1 cellular context compared by ENCODE assay signal in the genomic region with DNA sequence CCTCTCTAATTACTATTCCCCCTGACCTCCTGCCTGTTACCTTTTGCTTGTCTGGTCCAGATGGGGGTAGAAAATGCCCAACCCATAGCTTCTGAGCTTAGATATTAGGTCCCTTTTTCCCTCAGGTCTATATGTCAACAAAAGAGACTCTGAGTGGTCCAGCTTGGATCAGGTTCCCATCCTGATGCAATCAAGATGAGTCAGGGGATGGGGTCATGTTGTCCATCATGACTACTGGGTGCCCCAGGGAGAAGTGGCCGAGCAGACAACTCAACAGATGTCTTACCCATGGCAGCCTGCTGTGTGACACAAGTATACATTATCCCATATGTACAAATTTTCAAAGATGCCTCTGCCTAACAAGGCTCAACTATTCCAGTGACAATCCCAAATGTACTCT.
A peak's percentile ranks its signal among the peaks of the same experiment; 100 is the strongest.
TF ChIP-seq lines count a peak whose summit lies in the region.

No MANE protein-coding gene starts in this region.

TF ChIP-seq in HepG2, 621 proteins besides CTCF, POLR2A, EP300 and RAD21 (continues in another document):
- TF ChIP-seq, protein P1, sequence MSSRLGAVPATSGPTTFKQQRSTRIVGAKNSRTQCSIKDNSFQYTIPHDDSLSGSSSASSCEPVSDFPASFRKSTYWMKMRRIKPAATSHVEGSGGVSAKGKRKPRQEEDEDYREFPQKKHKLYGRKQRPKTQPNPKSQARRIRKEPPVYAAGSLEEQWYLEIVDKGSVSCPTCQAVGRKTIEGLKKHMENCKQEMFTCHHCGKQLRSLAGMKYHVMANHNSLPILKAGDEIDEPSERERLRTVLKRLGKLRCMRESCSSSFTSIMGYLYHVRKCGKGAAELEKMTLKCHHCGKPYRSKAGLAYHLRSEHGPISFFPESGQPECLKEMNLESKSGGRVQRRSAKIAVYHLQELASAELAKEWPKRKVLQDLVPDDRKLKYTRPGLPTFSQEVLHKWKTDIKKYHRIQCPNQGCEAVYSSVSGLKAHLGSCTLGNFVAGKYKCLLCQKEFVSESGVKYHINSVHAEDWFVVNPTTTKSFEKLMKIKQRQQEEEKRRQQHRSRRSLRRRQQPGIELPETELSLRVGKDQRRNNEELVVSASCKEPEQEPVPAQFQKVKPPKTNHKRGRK (CRISPR knock-in tag; IDR thresholded peaks at IDR 0.05): no peak
- TF ChIP-seq SIX4 (CRISPR knock-in tag; IDR thresholded peaks at IDR 0.05) (peak; percentile 71; the same call in 1 of the 2 replicates), CEBPG (CRISPR knock-in tag; IDR thresholded peaks at IDR 0.05) (peak; percentile 66), KDM1A (CRISPR knock-in tag; IDR thresholded peaks at IDR 0.05) (peak; percentile 48; the same call in 1 of the 2 replicates), CREM (IDR thresholded peaks at IDR 0.05) (no peak), CREM (CRISPR knock-in tag; IDR thresholded peaks at IDR 0.05) (no peak), FIP1L1 (IDR thresholded peaks at IDR 0.05; ENCODE audit: borderline replicate concordance, insufficient read depth, low read depth, low read length) (no peak), CEBPB (IDR thresholded peaks at IDR 0.05; ENCODE audit: borderline replicate concordance, low read depth, low read length) (peak; percentile 83; the same call in 1 of the 2 replicates), RFX3 (CRISPR knock-in tag; IDR thresholded peaks at IDR 0.05) (no peak), FOSL2 (CRISPR knock-in tag; IDR thresholded peaks at IDR 0.05) (peak; percentile 96), FOSL1 (CRISPR knock-in tag; IDR thresholded peaks at IDR 0.05; ENCODE audit: borderline replicate concordance) (peak; percentile 16; the same call in 1 of the 2 replicates), SIX1 (CRISPR knock-in tag; IDR thresholded peaks at IDR 0.05; ENCODE audit: borderline replicate concordance) (peak; percentile 93), TARDBP (CRISPR knock-in tag; IDR thresholded peaks at IDR 0.05) (no peak), ZNF564 (CRISPR knock-in tag; IDR thresholded peaks at IDR 0.05) (no peak), ZBTB3 (CRISPR knock-in tag; IDR thresholded peaks at IDR 0.05; ENCODE audit: borderline replicate concordance, low read depth) (no peak), ZSCAN20 (CRISPR knock-in tag; IDR thresholded peaks at IDR 0.05; ENCODE audit: borderline replicate concordance) (no peak), FOXA3 (CRISPR knock-in tag; IDR thresholded peaks at IDR 0.05) (0 out of 2 replicates have a peak, but pooled peaks have one; percentile 7), U2AF1 (optimal IDR thresholded peaks at IDR 0.05; ENCODE audit: low read depth, low read length) (no peak)
- TF ChIP-seq, protein P2, sequence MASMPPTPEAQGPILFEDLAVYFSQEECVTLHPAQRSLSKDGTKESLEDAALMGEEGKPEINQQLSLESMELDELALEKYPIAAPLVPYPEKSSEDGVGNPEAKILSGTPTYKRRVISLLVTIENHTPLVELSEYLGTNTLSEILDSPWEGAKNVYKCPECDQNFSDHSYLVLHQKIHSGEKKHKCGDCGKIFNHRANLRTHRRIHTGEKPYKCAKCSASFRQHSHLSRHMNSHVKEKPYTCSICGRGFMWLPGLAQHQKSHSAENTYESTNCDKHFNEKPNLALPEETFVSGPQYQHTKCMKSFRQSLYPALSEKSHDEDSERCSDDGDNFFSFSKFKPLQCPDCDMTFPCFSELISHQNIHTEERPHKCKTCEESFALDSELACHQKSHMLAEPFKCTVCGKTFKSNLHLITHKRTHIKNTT (CRISPR knock-in tag; IDR thresholded peaks at IDR 0.05): no peak
- TF ChIP-seq, protein P3, sequence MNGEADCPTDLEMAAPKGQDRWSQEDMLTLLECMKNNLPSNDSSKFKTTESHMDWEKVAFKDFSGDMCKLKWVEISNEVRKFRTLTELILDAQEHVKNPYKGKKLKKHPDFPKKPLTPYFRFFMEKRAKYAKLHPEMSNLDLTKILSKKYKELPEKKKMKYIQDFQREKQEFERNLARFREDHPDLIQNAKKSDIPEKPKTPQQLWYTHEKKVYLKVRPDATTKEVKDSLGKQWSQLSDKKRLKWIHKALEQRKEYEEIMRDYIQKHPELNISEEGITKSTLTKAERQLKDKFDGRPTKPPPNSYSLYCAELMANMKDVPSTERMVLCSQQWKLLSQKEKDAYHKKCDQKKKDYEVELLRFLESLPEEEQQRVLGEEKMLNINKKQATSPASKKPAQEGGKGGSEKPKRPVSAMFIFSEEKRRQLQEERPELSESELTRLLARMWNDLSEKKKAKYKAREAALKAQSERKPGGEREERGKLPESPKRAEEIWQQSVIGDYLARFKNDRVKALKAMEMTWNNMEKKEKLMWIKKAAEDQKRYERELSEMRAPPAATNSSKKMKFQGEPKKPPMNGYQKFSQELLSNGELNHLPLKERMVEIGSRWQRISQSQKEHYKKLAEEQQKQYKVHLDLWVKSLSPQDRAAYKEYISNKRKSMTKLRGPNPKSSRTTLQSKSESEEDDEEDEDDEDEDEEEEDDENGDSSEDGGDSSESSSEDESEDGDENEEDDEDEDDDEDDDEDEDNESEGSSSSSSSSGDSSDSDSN (CRISPR knock-in tag; IDR thresholded peaks at IDR 0.05): no peak
- TF ChIP-seq, protein P4, sequence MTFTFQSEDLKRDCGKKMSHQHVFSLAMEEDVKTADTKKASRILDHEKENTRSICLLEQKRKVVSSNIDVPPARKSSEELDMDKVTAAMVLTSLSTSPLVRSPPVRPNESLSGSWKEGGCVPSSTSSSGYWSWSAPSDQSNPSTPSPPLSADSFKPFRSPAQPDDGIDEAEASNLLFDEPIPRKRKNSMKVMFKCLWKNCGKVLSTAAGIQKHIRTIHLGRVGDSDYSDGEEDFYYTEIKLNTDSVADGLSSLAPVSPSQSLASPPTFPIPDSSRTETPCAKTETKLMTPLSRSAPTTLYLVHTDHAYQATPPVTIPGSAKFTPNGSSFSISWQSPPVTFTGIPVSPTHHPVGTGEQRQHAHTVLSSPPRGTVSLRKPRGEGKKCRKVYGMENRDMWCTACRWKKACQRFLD (CRISPR knock-in tag; IDR thresholded peaks at IDR 0.05; ENCODE audit: borderline replicate concordance): no peak
- TF ChIP-seq, protein P5, sequence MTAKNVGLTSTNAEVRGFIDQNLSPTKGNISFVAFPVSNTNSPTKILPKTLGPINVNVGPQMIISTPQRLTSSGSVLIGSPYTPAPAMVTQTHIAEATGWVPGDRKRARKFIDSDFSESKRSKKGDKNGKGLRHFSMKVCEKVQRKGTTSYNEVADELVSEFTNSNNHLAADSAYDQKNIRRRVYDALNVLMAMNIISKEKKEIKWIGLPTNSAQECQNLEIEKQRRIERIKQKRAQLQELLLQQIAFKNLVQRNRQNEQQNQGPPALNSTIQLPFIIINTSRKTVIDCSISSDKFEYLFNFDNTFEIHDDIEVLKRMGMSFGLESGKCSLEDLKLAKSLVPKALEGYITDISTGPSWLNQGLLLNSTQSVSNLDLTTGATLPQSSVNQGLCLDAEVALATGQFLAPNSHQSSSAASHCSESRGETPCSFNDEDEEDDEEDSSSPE (CRISPR knock-in tag; IDR thresholded peaks at IDR 0.05): no peak
- TF ChIP-seq, protein P6, sequence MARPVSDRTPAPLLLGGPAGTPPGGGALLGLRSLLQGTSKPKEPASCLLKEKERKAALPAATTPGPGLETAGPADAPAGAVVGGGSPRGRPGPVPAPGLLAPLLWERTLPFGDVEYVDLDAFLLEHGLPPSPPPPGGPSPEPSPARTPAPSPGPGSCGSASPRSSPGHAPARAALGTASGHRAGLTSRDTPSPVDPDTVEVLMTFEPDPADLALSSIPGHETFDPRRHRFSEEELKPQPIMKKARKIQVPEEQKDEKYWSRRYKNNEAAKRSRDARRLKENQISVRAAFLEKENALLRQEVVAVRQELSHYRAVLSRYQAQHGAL (CRISPR knock-in tag; IDR thresholded peaks at IDR 0.05; ENCODE audit: not compliant biosample characterization): no peak
- TF ChIP-seq, protein P7, sequence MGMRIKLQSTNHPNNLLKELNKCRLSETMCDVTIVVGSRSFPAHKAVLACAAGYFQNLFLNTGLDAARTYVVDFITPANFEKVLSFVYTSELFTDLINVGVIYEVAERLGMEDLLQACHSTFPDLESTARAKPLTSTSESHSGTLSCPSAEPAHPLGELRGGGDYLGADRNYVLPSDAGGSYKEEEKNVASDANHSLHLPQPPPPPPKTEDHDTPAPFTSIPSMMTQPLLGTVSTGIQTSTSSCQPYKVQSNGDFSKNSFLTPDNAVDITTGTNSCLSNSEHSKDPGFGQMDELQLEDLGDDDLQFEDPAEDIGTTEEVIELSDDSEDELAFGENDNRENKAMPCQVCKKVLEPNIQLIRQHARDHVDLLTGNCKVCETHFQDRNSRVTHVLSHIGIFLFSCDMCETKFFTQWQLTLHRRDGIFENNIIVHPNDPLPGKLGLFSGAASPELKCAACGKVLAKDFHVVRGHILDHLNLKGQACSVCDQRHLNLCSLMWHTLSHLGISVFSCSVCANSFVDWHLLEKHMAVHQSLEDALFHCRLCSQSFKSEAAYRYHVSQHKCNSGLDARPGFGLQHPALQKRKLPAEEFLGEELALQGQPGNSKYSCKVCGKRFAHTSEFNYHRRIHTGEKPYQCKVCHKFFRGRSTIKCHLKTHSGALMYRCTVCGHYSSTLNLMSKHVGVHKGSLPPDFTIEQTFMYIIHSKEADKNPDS (CRISPR knock-in tag; IDR thresholded peaks at IDR 0.05): no peak
- TF ChIP-seq, protein P8, sequence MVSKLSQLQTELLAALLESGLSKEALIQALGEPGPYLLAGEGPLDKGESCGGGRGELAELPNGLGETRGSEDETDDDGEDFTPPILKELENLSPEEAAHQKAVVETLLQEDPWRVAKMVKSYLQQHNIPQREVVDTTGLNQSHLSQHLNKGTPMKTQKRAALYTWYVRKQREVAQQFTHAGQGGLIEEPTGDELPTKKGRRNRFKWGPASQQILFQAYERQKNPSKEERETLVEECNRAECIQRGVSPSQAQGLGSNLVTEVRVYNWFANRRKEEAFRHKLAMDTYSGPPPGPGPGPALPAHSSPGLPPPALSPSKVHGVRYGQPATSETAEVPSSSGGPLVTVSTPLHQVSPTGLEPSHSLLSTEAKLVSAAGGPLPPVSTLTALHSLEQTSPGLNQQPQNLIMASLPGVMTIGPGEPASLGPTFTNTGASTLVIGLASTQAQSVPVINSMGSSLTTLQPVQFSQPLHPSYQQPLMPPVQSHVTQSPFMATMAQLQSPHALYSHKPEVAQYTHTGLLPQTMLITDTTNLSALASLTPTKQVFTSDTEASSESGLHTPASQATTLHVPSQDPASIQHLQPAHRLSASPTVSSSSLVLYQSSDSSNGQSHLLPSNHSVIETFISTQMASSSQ (IDR thresholded peaks at IDR 0.05; ENCODE audit: low read depth): no peak
- TF ChIP-seq, protein P8 (CRISPR knock-in tag; IDR thresholded peaks at IDR 0.05; ENCODE audit: borderline replicate concordance): no peak
- TF ChIP-seq, protein P9, sequence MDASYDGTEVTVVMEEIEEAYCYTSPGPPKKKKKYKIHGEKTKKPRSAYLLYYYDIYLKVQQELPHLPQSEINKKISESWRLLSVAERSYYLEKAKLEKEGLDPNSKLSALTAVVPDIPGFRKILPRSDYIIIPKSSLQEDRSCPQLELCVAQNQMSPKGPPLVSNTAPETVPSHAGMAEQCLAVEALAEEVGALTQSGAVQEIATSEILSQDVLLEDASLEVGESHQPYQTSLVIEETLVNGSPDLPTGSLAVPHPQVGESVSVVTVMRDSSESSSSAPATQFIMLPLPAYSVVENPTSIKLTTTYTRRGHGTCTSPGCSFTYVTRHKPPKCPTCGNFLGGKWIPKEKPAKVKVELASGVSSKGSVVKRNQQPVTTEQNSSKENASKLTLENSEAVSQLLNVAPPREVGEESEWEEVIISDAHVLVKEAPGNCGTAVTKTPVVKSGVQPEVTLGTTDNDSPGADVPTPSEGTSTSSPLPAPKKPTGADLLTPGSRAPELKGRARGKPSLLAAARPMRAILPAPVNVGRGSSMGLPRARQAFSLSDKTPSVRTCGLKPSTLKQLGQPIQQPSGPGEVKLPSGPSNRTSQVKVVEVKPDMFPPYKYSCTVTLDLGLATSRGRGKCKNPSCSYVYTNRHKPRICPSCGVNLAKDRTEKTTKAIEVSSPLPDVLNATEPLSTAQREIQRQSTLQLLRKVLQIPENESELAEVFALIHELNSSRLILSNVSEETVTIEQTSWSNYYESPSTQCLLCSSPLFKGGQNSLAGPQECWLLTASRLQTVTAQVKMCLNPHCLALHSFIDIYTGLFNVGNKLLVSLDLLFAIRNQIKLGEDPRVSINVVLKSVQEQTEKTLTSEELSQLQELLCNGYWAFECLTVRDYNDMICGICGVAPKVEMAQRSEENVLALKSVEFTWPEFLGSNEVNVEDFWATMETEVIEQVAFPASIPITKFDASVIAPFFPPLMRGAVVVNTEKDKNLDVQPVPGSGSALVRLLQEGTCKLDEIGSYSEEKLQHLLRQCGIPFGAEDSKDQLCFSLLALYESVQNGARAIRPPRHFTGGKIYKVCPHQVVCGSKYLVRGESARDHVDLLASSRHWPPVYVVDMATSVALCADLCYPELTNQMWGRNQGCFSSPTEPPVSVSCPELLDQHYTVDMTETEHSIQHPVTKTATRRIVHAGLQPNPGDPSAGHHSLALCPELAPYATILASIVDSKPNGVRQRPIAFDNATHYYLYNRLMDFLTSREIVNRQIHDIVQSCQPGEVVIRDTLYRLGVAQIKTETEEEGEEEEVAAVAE (CRISPR knock-in tag; IDR thresholded peaks at IDR 0.05; ENCODE audit: borderline replicate concordance): peak; percentile 95
- TF ChIP-seq, protein P10, sequence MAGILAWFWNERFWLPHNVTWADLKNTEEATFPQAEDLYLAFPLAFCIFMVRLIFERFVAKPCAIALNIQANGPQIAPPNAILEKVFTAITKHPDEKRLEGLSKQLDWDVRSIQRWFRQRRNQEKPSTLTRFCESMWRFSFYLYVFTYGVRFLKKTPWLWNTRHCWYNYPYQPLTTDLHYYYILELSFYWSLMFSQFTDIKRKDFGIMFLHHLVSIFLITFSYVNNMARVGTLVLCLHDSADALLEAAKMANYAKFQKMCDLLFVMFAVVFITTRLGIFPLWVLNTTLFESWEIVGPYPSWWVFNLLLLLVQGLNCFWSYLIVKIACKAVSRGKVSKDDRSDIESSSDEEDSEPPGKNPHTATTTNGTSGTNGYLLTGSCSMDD (CRISPR knock-in tag; IDR thresholded peaks at IDR 0.05): no peak
- TF ChIP-seq, protein P11, sequence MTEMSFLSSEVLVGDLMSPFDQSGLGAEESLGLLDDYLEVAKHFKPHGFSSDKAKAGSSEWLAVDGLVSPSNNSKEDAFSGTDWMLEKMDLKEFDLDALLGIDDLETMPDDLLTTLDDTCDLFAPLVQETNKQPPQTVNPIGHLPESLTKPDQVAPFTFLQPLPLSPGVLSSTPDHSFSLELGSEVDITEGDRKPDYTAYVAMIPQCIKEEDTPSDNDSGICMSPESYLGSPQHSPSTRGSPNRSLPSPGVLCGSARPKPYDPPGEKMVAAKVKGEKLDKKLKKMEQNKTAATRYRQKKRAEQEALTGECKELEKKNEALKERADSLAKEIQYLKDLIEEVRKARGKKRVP (CRISPR knock-in tag; IDR thresholded peaks at IDR 0.05): peak in 1 of 2 experiments; percentile 92; a peak in 2 of 4 replicates
- TF ChIP-seq, protein P12, sequence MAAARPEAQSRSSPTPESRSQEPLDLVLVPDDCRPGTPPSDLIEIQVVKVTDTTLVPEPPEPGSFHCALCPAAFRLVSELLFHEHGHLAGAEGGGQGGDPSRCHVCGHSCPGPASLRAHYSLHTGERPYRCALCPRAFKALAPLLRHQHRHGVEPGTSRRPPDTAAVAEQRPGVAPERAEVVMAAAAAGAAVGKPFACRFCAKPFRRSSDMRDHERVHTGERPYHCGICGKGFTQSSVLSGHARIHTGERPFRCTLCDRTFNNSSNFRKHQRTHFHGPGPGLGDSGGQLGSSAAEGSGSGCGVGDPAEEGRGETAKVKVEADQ (CRISPR knock-in tag; IDR thresholded peaks at IDR 0.05; ENCODE audit: borderline replicate concordance): no peak
